ENCODE assay signal across 1 cellular context in the genomic region with DNA sequence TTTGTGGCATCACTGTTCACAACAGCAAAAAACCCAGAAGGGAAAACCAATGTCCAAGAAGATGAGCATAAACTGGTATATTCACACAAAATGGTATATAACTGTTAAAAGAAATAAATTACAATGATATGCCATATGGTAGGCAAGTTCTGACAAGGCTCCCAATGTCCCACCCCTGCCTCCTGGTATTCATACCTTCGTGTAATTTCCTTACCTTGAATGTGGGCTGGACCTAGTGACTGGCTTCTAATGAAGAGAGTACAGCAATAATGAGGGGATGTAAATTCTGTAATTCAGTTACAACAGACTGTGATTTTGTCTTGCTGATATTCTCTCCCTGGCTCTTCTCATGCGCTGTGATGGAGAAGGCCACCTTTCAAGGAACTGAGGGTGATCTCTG.
TF ChIP-seq lines count a peak whose summit lies in the region.

No MANE protein-coding gene starts in this region.

TF ChIP-seq in SK-N-SH, 30 proteins besides CTCF, POLR2A, EP300 and RAD21:
- TF ChIP-seq USF1 (IDR thresholded peaks at IDR 0.05; ENCODE audit: borderline replicate concordance, low read depth): no peak
- no peak for TF ChIP-seq GABPA (IDR thresholded peaks at IDR 0.05; ENCODE audit: low read depth)
- TF ChIP-seq RFX5 (IDR thresholded peaks at IDR 0.05; ENCODE audit: low read length): no peak
- TF ChIP-seq, protein P1, sequence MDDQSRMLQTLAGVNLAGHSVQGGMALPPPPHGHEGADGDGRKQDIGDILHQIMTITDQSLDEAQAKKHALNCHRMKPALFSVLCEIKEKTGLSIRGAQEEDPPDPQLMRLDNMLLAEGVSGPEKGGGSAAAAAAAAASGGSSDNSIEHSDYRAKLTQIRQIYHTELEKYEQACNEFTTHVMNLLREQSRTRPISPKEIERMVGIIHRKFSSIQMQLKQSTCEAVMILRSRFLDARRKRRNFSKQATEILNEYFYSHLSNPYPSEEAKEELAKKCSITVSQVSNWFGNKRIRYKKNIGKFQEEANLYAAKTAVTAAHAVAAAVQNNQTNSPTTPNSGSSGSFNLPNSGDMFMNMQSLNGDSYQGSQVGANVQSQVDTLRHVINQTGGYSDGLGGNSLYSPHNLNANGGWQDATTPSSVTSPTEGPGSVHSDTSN (IDR thresholded peaks at IDR 0.05): no peak
- TF ChIP-seq FOXM1 (IDR thresholded peaks at IDR 0.05; ENCODE audit: low read depth): no peak
- TF ChIP-seq POLR2AphosphoS5 (IDR thresholded peaks at IDR 0.05; ENCODE audit: low read depth, low read length): no peak
- no peak for TF ChIP-seq GATA2 (CRISPR knock-in tag; IDR thresholded peaks at IDR 0.05)
- no peak for TF ChIP-seq NRF1 (IDR thresholded peaks at IDR 0.05; ENCODE audit: low read depth, low read length)
